28 cellular contexts compared by ENCODE assay signal in genomic region chr1:168822911-168823310, GRCh38.
"Had no signal": no experiment of that assay in that cellular context is flagged by ENCODE, and none has a peak within 500 bp of the region (broad histone marks: within the 10 kb centered on the region; RNA-seq: fewer than 3 reads in every experiment).

No MANE protein-coding gene starts in this region.

- DNase-seq: hippocampal formation; kidney glomerular epithelial cell; left cardiac atrium; mesendoderm; naive B cell; natural killer cell; nephron progenitor cell; occipital lobe; right cardiac atrium; stimulated activated CD4-positive, alpha-beta T cell treated with anti-CD3 and anti-CD28 coated beads, Interleukin-12 subunit alpha, Interleukin-12 subunit beta, amount 100 ng/mL, for 4 hours; stimulated activated CD4-positive, alpha-beta T cell treated with anti-CD3 and anti-CD28 coated beads, Interleukin-15, amount 100 ng/mL, for 24 hours; stimulated activated CD4-positive, alpha-beta T cell treated with anti-CD3 and anti-CD28 coated beads, Interleukin-2, amount 100 ng/mL, for 24 hours; stimulated activated CD4-positive, alpha-beta T cell treated with anti-CD3 and anti-CD28 coated beads, Interleukin-4, amount 100 ng/mL, for 1 hour; stimulated activated naive B cell treated with anti-CD40 and anti-IgM and Interleukin-4, amounts not matched to agents 10 μg/mL and 1 μg/mL and 100 μg/mL, for 72 hours; stimulated activated naive CD8-positive, alpha-beta T cell treated with anti-CD3 and anti-CD28 coated beads, Interleukin-15, Interleukin-2, amounts not matched to agents 100 U/mL and 50 U/mL, for 24 hours; stomach; testis; thyroid gland; transverse colon; upper lobe of left lung had no signal

- ATAC-seq: left lobe of liver; natural killer cell; sciatic nerve; stimulated activated naive B cell treated with anti-CD40 and anti-IgM and Interleukin-4, amounts not matched to agents 10 μg/mL and 1 μg/mL and 100 μg/mL, for 72 hours; stimulated activated naive CD8-positive, alpha-beta T cell treated with anti-CD3 and anti-CD28 coated beads, Interleukin-15, Interleukin-2, amounts not matched to agents 100 U/mL and 50 U/mL, for 24 hours had no signal

- H3K27me3 ChIP-seq: neural progenitor cell, neutrophil, stomach, testis, thyroid gland, transverse colon, upper lobe of left lung, vagina had no signal

- H3K4me1 ChIP-seq: neural progenitor cell, stomach, testis, thyroid gland, transverse colon, upper lobe of left lung, vagina had no signal

- H3K36me3 ChIP-seq: neural progenitor cell, neutrophil, stomach, thyroid gland, transverse colon, upper lobe of left lung, vagina had no signal

- H3K9me3 ChIP-seq: neutrophil, stomach, testis, thyroid gland, transverse colon, upper lobe of left lung, vagina had no signal

- H3K4me3 ChIP-seq: lung, neural progenitor cell, skin epidermis, stomach, testis, thyroid gland, transverse colon, upper lobe of left lung, vagina had no signal

- H3K27ac ChIP-seq: neural progenitor cell, neutrophil, skin epidermis, stomach, testis, thyroid gland, transverse colon, upper lobe of left lung, vagina had no signal

- FAIRE-seq: keratinocyte had no signal
